8 cellular contexts compared by ENCODE assay signal in the genomic region with DNA sequence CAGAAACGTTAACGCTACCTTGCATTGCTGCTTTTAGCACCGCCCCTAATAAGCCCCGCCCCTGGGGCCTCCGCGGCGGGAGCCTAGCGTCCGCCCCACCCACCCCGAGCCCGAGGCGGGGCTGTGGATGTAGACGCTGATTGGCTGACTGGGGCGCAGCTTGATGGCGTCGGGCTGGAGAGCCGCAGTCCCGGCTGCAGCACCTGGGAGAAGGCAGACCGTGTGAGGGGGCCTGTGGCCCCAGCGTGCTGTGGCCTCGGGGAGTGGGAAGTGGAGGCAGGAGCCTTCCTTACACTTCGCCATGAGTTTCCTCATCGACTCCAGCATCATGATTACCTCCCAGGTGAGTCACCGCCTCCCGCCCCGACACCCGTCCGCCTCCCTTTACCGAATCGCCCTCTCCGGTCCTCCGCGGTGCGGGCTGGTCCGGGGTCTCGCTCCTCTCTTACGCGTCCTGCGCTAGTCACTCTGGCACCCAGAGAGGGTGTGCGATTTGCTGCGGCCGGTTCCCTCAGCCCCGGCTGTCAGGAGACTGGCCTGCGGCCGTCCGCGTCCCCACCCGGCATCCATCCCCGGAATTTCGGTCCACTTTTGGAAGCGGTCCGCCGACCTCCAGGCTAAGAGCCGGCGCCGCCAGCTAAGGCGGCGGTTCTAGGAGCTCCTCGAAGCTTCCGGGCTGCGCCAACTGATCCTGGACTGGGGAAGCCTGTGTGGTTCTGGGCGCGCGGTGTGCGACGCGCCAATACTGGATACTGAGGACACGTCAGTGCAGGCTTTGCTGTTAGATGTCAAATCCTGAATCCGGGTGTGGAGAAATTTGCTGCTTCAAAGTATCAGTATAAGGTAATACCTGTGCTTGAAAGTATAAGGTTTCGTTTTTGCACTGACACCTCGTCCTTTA. TPM values are rescaled to one million over a fixed set of nuclear protein-coding genes. Genes with fewer than 3 reads are reported as not detected.
DNase-seq lines count a peak whose midpoint lies in the region; ATAC-seq, FAIRE-seq and TF ChIP-seq lines count a peak whose summit lies in the region.
"Not testable (repeated sequence)": the region's sequence is repeated elsewhere in the genome, so short reads cannot be mapped to it uniquely, and the experiment has no call there.

A gene (plus strand): TSS at position 156 of the 901 bp plus-strand sequence. CDS start 146 bp downstream, at position 302.

- H3K27ac ChIP-seq in BLaER1 treated with 17β-estradiol and CSF1 and Interleukin-3, amounts not matched to agents 10 nM and 100 nM = peak within 1 kb of the TSS; percentile 51 to 89 (median 83); a peak in 21 of 22 replicates
- H3K27ac ChIP-seq in HepG2 (ENCODE audit: extremely low read length, insufficient read depth, low read length) = peak within 1 kb of the TSS; percentile 82

- peak; percentile 98 for FAIRE-seq in HepG2 (lab: Jason Lieb, UNC)

- H3K36me3 ChIP-seq in BLaER1 treated with 17β-estradiol and CSF1 and Interleukin-3, amounts not matched to agents 10 nM and 100 nM; HepG2 (replicated peaks in 1 of 2; ENCODE audit: control insufficient read depth in 1 of 2, insufficient read depth in 2 of 2, low read length in 2 of 2): not testable (repeated sequence)

- H3K9ac ChIP-seq in BLaER1 treated with 17β-estradiol and CSF1 and Interleukin-3, amounts not matched to agents 10 nM and 100 nM = peak within 1 kb of the TSS; percentile 81 to 90 (median 88)
- peak within 1 kb of the TSS; percentile 88 for H3K9ac ChIP-seq in HepG2 (ENCODE audit: insufficient read depth, low read depth, low read length)

- H3K4me3 ChIP-seq in BLaER1 treated with 17β-estradiol and CSF1 and Interleukin-3, amounts not matched to agents 10 nM and 100 nM = peak within 1 kb of the TSS; percentile 81 to 93 (median 88)
- peak within 1 kb of the TSS; percentile 60 to 83 (median 73); a peak in 5 of 6 replicates for H3K4me3 ChIP-seq in HepG2 (replicated peaks in 1 of 3; ENCODE audit: insufficient read depth in 1 of 3, low read depth in 2 of 3, low read length in 3 of 3)

- peaks cover 12% of the 10 kb centered on the region for H3K79me2 ChIP-seq in HepG2 (ENCODE audit: insufficient read depth, low read length)

- not testable (repeated sequence) for BruUV-seq in HepG2 (replicated peaks; lab: Mats Ljungman, UMichigan)

- in situ Hi-C loops in HepG2 (cut with HindIII; ENCODE audit: extremely low pct_ligation_motif_present, low pct_unique_long_range_greater_than_20kb) = not testable (repeated sequence)

- DNase-seq in NCI-H748 (lab: John Stamatoyannopoulos, UW; ENCODE audit: unreplicated experiment) = peak; percentile 94
- peak; percentile 88 to 94 for DNase-seq in activated CD4-positive, alpha-beta T cell treated with anti-CD3 and anti-CD28 coated beads, Interleukin-2, amount 50 U/mL, for 24 hours (ENCODE audit: low read depth in 1 of 2, low spot score in 1 of 2)
- DNase-seq in dermis microvascular lymphatic vessel endothelial cell (ENCODE audit: low read depth in 2 of 2) = peak; percentile 84 to 93
- DNase-seq in HepG2 (ENCODE audit: low spot score) = peak; percentile 85
- peak; percentile 98 for DNase-seq in stimulated activated CD4-positive, alpha-beta T cell treated with anti-CD3 and anti-CD28 coated beads, Interleukin-4, amount 100 ng/mL, for 1 hour

- not testable (repeated sequence) for H3K9me3 ChIP-seq in BLaER1 treated with 17β-estradiol and CSF1 and Interleukin-3, amounts not matched to agents 10 nM and 100 nM (replicated peaks in 1 of 11); HepG2 (ENCODE audit: low read length)

- not testable (repeated sequence) for TF ChIP-seq EP300 in HepG2 (IDR thresholded peaks at IDR 0.05; ENCODE audit: low read depth in 2 of 2, low read length in 2 of 2); HepG2 (CRISPR knock-in tag; IDR thresholded peaks at IDR 0.05; ENCODE audit: borderline replicate concordance)

- peak within 1 kb of the TSS; percentile 49 to 84 (median 77); a peak in 21 of 22 replicates for H3K4me2 ChIP-seq in BLaER1 treated with 17β-estradiol and CSF1 and Interleukin-3, amounts not matched to agents 10 nM and 100 nM
- peak within 1 kb of the TSS; percentile 66 for H3K4me2 ChIP-seq in HepG2 (ENCODE audit: low read depth, low read length)

- H4K20me1 ChIP-seq in BLaER1 treated with 17β-estradiol and CSF1 and Interleukin-3, amounts not matched to agents 10 nM and 100 nM = peaks cover 0 to 12% (median 0%) of the 10 kb centered on the region in 11 experiments; a peak in 6 of 22 replicates
- not testable (repeated sequence) for H4K20me1 ChIP-seq in HepG2 (ENCODE audit: insufficient read depth, low read length)

- TF ChIP-seq CTCF in HepG2 (CRISPR knock-in tag; IDR thresholded peaks at IDR 0.05) = not testable (repeated sequence)

- TF ChIP-seq RAD21 in HepG2 (CRISPR knock-in tag; IDR thresholded peaks at IDR 0.05) = not testable (repeated sequence)

- POLR2A ChIA-PET in HepG2 (lab: Yijun Ruan, JAX) = not testable (repeated sequence)

- H2AFZ ChIP-seq in HepG2 (ENCODE audit: low read length) = peak within 1 kb of the TSS; percentile 63

- CTCF ChIA-PET in HepG2 (lab: Yijun Ruan, JAX; ENCODE audit: low intra/inter-chr PET ratio, low total read pairs) = not testable (repeated sequence)

- intact Hi-C loops in HepG2 (cut with micrococcal nuclease; ENCODE audit: unreplicated experiment) = not testable (repeated sequence)

- WGBS in HepG2 (ENCODE audit: low lambda C conversion rate) = 1% methylated on average over 17 of the region's 71 CpGs

- peaks cover 4 to 14% (median 10%) of the 10 kb centered on the region in 10 experiments; a peak in 13 of 20 replicates for H3K4me1 ChIP-seq in BLaER1 treated with 17β-estradiol and CSF1 and Interleukin-3, amounts not matched to agents 10 nM and 100 nM
- peaks cover 16% of the 10 kb centered on the region for H3K4me1 ChIP-seq in HepG2 (ENCODE audit: insufficient read depth, low read length)

- H3K27me3 ChIP-seq in BLaER1 treated with 17β-estradiol and CSF1 and Interleukin-3, amounts not matched to agents 10 nM and 100 nM; HepG2 (ENCODE audit: control insufficient read depth in 1 of 2, insufficient read depth in 2 of 2, low read length in 2 of 2): not testable (repeated sequence)

- ATAC-seq in GM19351 (IDR thresholded peaks at IDR 0.05; ENCODE audit: unreplicated experiment) = peak; percentile 95
- ATAC-seq in HG03521 (IDR thresholded peaks at IDR 0.05; ENCODE audit: unreplicated experiment) = peak; percentile 94
- peak; percentile 99 for ATAC-seq in HepG2

- TF ChIP-seq POLR2A in HepG2 (IDR thresholded peaks at IDR 0.05; ENCODE audit: insufficient read depth in 1 of 2, low read depth in 2 of 2, low read length in 2 of 2) = peak; percentile 88 to 94

TF ChIP-seq in HepG2, 621 proteins besides CTCF, POLR2A, EP300 and RAD21 (continues in another document):
- TF ChIP-seq YY1 (IDR thresholded peaks at IDR 0.05; ENCODE audit: insufficient read depth, insufficient replicate concordance, low read depth, low read length) = peak; percentile 61
- peak; percentile 78 for TF ChIP-seq HNRNPLL (IDR thresholded peaks at IDR 0.05; ENCODE audit: low read depth, low read length, poor library complexity, severe bottlenecking)
- peak; percentile 58; the same call in 1 of the 2 replicates for TF ChIP-seq DR1 (CRISPR knock-in tag; IDR thresholded peaks at IDR 0.05)
- peak; percentile 67; the same call in 1 of the 2 replicates for TF ChIP-seq KDM2A (CRISPR knock-in tag; IDR thresholded peaks at IDR 0.05; ENCODE audit: borderline replicate concordance, low read depth)
- TF ChIP-seq, protein P1, sequence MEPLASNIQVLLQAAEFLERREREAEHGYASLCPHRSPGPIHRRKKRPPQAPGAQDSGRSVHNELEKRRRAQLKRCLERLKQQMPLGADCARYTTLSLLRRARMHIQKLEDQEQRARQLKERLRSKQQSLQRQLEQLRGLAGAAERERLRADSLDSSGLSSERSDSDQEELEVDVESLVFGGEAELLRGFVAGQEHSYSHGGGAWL (CRISPR knock-in tag; IDR thresholded peaks at IDR 0.05) = 0 out of 2 replicates have a peak, but pooled peaks have one; percentile 39
- TF ChIP-seq PHF8 (CRISPR knock-in tag; IDR thresholded peaks at IDR 0.05) = peak; percentile 74
- 0 out of 2 replicates have a peak, but pooled peaks have one; percentile 27 for TF ChIP-seq ZBTB21 (CRISPR knock-in tag; IDR thresholded peaks at IDR 0.05)

RNA-seq across cellular contexts. Expression of the gene that starts here (rescaled TPM):
- total RNA-seq in dermis microvascular lymphatic vessel endothelial cell (17.3 and 17.5 TPM in 2 replicates), HepG2 (2016; rRNA removed; fragmentation: Illumina TruSeq; extraction: Trizol) (17.5 and 32.6 TPM in 2 replicates)
- total RNA-seq in HepG2 (2016; cell fraction: cytosol; rRNA removed; fragmentation: Illumina TruSeq; extraction: Trizol; ENCODE audit: low read depth) = 10.0 and 13.0 TPM in 2 replicates
- 18.3 and 28.5 TPM in 2 replicates for total RNA-seq in HepG2 (2016; cell fraction: insoluble cytoplasmic fraction; rRNA removed; fragmentation: Illumina TruSeq; extraction: Trizol)
- 11.0 and 11.1 TPM in 2 replicates for total RNA-seq in HepG2 (2016; cell fraction: membrane; rRNA removed; fragmentation: Illumina TruSeq; extraction: Trizol)
- total RNA-seq in HepG2 (2016; cell fraction: nucleus; rRNA removed; fragmentation: Illumina TruSeq; extraction: Trizol) = 59.0 and 61.5 TPM in 2 replicates
- 16.7 and 23.4 TPM in 2 replicates for polyA plus RNA-seq in HepG2 (2011; rRNA removed)
- 12.3 and 20.8 TPM in 2 replicates for polyA plus RNA-seq in HepG2 (2011; cell fraction: cytosol; rRNA removed)
- 24.1 and 28.1 TPM in 2 replicates for polyA plus RNA-seq in HepG2 (2011; cell fraction: nucleus; rRNA removed)
- polyA plus RNA-seq in HepG2 (2012) = 16.2 and 20.1 TPM in 2 replicates
- 3.7 and 4.0 TPM in 2 replicates for polyA plus RNA-seq in HepG2 (2016; cell fraction: cytosol; fragmentation: Illumina TruSeq; extraction: Trizol; ENCODE audit: low read depth)
- 11.9 and 13.2 TPM in 2 replicates for polyA plus RNA-seq in HepG2 (2016; cell fraction: insoluble cytoplasmic fraction; fragmentation: Illumina TruSeq; extraction: Trizol; ENCODE audit: low read depth)
- polyA plus RNA-seq in HepG2 (2016; cell fraction: membrane; fragmentation: Illumina TruSeq; extraction: Trizol; ENCODE audit: low read depth) = 5.7 and 6.5 TPM in 2 replicates
- 43.1 and 52.4 TPM in 2 replicates for polyA plus RNA-seq in HepG2 (2016; cell fraction: nucleus; fragmentation: Illumina TruSeq; extraction: Trizol; ENCODE audit: insufficient read depth, low read depth)
- polyA minus RNA-seq in HepG2 (2011; rRNA and poly(A)+ RNA removed; ENCODE audit: low replicate concordance) = 30.0 and 39.9 TPM in 2 replicates
- polyA minus RNA-seq in HepG2 (2011; cell fraction: cytosol; rRNA and poly(A)+ RNA removed) = 14.2 and 16.0 TPM in 2 replicates
- polyA minus RNA-seq in HepG2 (2011; cell fraction: nucleus; rRNA and poly(A)+ RNA removed) = 68.4 and 87.2 TPM in 2 replicates

Comparison
In these comparisons a context has a peak if more than half of its experiments do, and no peak if none do; other contexts are left out.
1. Peak in every context shown above with its lines: DNase-seq, ATAC-seq, H3K4me3 ChIP-seq and H3K27ac ChIP-seq.